Comparison of ENCODE assay signal across 16 cellular contexts in the genomic region with DNA sequence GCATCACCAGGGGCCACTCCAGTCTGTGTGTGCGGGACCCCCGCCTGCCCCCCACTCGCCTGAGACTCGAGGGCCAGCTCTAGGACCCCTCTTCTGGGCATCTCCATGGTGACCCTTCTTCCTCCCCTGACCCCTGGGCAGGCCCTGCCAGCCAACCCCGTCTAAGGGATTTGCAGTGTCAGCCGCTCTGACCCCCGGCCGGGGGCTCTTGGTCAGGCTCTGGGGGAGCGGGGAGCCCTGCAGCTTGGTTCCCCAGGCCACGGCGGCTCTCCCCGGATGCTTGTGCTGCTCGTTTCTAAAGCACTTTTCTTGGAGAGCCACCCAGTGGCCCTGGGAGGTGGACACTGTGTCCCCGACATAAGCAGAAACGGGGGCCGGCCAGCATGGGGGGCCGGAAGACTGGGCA. TPM values are rescaled to one million over a fixed set of nuclear protein-coding genes. Genes with fewer than 3 reads are reported as not detected.
A peak's percentile ranks its signal among the peaks of the same experiment; 100 is the strongest.
DNase-seq lines count a peak whose midpoint lies in the region; ATAC-seq and TF ChIP-seq lines count a peak whose summit lies in the region.
"Had no signal": no experiment of that assay in that cellular context is flagged by ENCODE, and none has a peak within 500 bp of the region (broad histone marks: within the 10 kb centered on the region; RNA-seq: fewer than 3 reads in every experiment).

No MANE protein-coding gene starts in this region.

- in situ Hi-C loops in brain microvascular endothelial cell (cut with HindIII; ENCODE audit: low pct_ligation_motif_present, low sequenced_read_pairs): no loop called here

- H3K36me3 ChIP-seq in Loucy (ENCODE audit: insufficient read depth, low read length) (no peaks in the 10 kb centered on the region), mesenchymal stem cell (ENCODE audit: control insufficient read depth in 1 of 2, insufficient read depth in 2 of 2, low read depth in 1 of 2, low read length in 2 of 2) (peaks cover 4 to 57% of the 10 kb centered on the region in 2 experiments), brain microvascular endothelial cell (replicated peaks) (no peaks in the 10 kb centered on the region), colonic mucosa (no peaks in the 10 kb centered on the region)
- H3K36me3 ChIP-seq: gastrocnemius medialis had no signal

- no peak for DNase-seq in caudate nucleus (lab: John Stamatoyannopoulos, UW)
- no peak for DNase-seq in mesenchymal stem cell
- peak in 5 of 49 donors; percentile 37 to 67 (median 57) for DNase-seq in substantia nigra (lab: John Stamatoyannopoulos, UW)
- DNase-seq in left colon: no peak
- DNase-seq in brain microvascular endothelial cell: no peak
- DNase-seq in colonic mucosa: no peak
- no peak for DNase-seq in stimulated activated CD4-positive, alpha-beta T cell treated with anti-CD3 and anti-CD28 coated beads, Interleukin-2, amount 100 ng/mL, for 48 hours
- DNase-seq: activated naive CD4-positive, alpha-beta T cell treated with anti-CD3 and anti-CD28 coated beads, Interleukin-2, amount 10 ng/mL, durations not matched to agents 7 days and 5 days; central memory CD4-positive, alpha-beta T cell; DMS53; NCI-H2029 treated with DMSO at 0.1 percent for 48 hours; NCI-H526 treated with DMSO at 0.1 percent for 48 hours had no signal

- H3K79me1 ChIP-seq in mesenchymal stem cell (replicated peaks; ENCODE audit: low read length, poor library complexity, severe bottlenecking): no peaks in the 10 kb centered on the region

- H2BK5ac ChIP-seq in mesenchymal stem cell (ENCODE audit: low read depth, low read length, poor library complexity, severe bottlenecking): no peak overlapping the region

- intact Hi-C loops in left colon (cut with DNase I, micrococcal nuclease) (no loop called here), colonic mucosa (cut with DNase I) (no loop called here)

- peak overlapping the region; percentile 40 for H2AK5ac ChIP-seq in mesenchymal stem cell (ENCODE audit: low read length, severe bottlenecking)

- H3K9me2 ChIP-seq in Loucy (replicated peaks; ENCODE audit: low read depth, low read length): no peaks in the 10 kb centered on the region

- H3K79me2 ChIP-seq in Loucy (ENCODE audit: insufficient read depth, low read length): peaks cover 97% of the 10 kb centered on the region

- H3K14ac ChIP-seq in mesenchymal stem cell (ENCODE audit: low read length in 2 of 2): no peak overlapping the region

- peak overlapping the region; percentile 34 for H2BK15ac ChIP-seq in mesenchymal stem cell (ENCODE audit: low read depth, poor library complexity, severe bottlenecking)

- H3K4ac ChIP-seq in mesenchymal stem cell (ENCODE audit: low read depth in 1 of 2, low read length in 2 of 2): no peak overlapping the region

- peak overlapping the region; percentile 8 for H2BK120ac ChIP-seq in mesenchymal stem cell (ENCODE audit: low read depth, low read length)

- WGBS in mesenchymal stem cell: 95% methylated on average over 17 of the region's 17 CpGs

- peak overlapping the region in 1 of 2 experiments; percentile 63 for H3K18ac ChIP-seq in mesenchymal stem cell (ENCODE audit: low read depth in 1 of 2, low read length in 2 of 2)

- TF ChIP-seq CTCF in Loucy (conservative IDR thresholded peaks at IDR 0.05; ENCODE audit: low read length): no peak
- no peak for TF ChIP-seq CTCF in brain microvascular endothelial cell (IDR thresholded peaks at IDR 0.05; ENCODE audit: low read depth, low read length, missing control alignments)
- TF ChIP-seq CTCF in colonic mucosa (IDR thresholded peaks at IDR 0.05): no peak

- H3K4me3 ChIP-seq in Loucy (ENCODE audit: low read length, poor library complexity, severe bottlenecking) (no peak overlapping the region), mesenchymal stem cell (ENCODE audit: insufficient read depth in 1 of 2, low read depth in 1 of 2, low read length in 2 of 2) (no peak overlapping the region), brain microvascular endothelial cell (ENCODE audit: low read depth, low read length) (no peak overlapping the region), colonic mucosa (no peak overlapping the region)
- H3K4me3 ChIP-seq: gastrocnemius medialis had no signal

- no peak overlapping the region for H2BK12ac ChIP-seq in mesenchymal stem cell (ENCODE audit: low read length in 2 of 2)

- H4K8ac ChIP-seq in mesenchymal stem cell (ENCODE audit: low read length): no peak overlapping the region

- no peak overlapping the region for H2AFZ ChIP-seq in Loucy (ENCODE audit: low read length)
- H2AFZ ChIP-seq in mesenchymal stem cell (ENCODE audit: low read depth, low read length): no peak overlapping the region
- H2AFZ ChIP-seq: parathyroid adenoma had no signal

- H4K20me1 ChIP-seq in Loucy (ENCODE audit: insufficient read depth, low read length, poor library complexity, severe bottlenecking): peaks cover 85% of the 10 kb centered on the region

- H3K4me2 ChIP-seq in Loucy (ENCODE audit: low read depth, low read length, poor library complexity, severe bottlenecking): peak overlapping the region; percentile 86
- H3K4me2 ChIP-seq in mesenchymal stem cell (ENCODE audit: low read length, poor library complexity, severe bottlenecking): peak overlapping the region; percentile 40

- H3K4me1 ChIP-seq in Loucy (ENCODE audit: insufficient read depth, low read length, poor library complexity, severe bottlenecking): peaks cover 27% of the 10 kb centered on the region
- H3K4me1 ChIP-seq in mesenchymal stem cell (ENCODE audit: control insufficient read depth, insufficient read depth, low read depth, low read length): peaks cover 78% of the 10 kb centered on the region
- H3K4me1 ChIP-seq in colonic mucosa: peaks cover 5% of the 10 kb centered on the region

- H3K9ac ChIP-seq in Loucy (ENCODE audit: low read depth, low read length, poor library complexity, severe bottlenecking): no peak overlapping the region
- no peak overlapping the region for H3K9ac ChIP-seq in mesenchymal stem cell (ENCODE audit: low read length)
- no peak overlapping the region for H3K9ac ChIP-seq in colonic mucosa (ENCODE audit: low read depth in 2 of 2, low read length in 2 of 2)
- H3K9ac ChIP-seq: parathyroid adenoma had no signal

- no peak overlapping the region for H4K91ac ChIP-seq in mesenchymal stem cell (ENCODE audit: low read length)

- H3K27ac ChIP-seq in caudate nucleus (ENCODE audit: low read depth, low read length): peak overlapping the region; percentile 74
- H3K27ac ChIP-seq in mesenchymal stem cell (ENCODE audit: low read length, poor library complexity, severe bottlenecking): peak overlapping the region; percentile 99
- H3K27ac ChIP-seq in substantia nigra (ENCODE audit: low read depth, low read length, poor library complexity, severe bottlenecking): peak overlapping the region; percentile 42
- H3K27ac ChIP-seq in brain microvascular endothelial cell: no peak overlapping the region
- H3K27ac ChIP-seq in colonic mucosa: no peak overlapping the region
- H3K27ac ChIP-seq: parathyroid adenoma had no signal

- no peaks in the 10 kb centered on the region for H3F3A ChIP-seq in Loucy (ENCODE audit: low read depth)

- H3K9me3 ChIP-seq in Loucy (ENCODE audit: insufficient read depth, low read depth, low read length) (no peaks in the 10 kb centered on the region), mesenchymal stem cell (ENCODE audit: control insufficient read depth, low read length) (no peaks in the 10 kb centered on the region), colonic mucosa (no peaks in the 10 kb centered on the region)
- H3K9me3 ChIP-seq: gastrocnemius medialis had no signal

- ATAC-seq in left colon: no peak
- ATAC-seq: gastrocnemius medialis had no signal

- peak overlapping the region in 1 of 2 experiments; percentile 34 for H3K23ac ChIP-seq in mesenchymal stem cell (ENCODE audit: low read length in 2 of 2)

- no peaks in the 10 kb centered on the region for H3K27me3 ChIP-seq in Loucy (ENCODE audit: insufficient read depth, low read length, poor library complexity, severe bottlenecking)
- H3K27me3 ChIP-seq in mesenchymal stem cell (ENCODE audit: control insufficient read depth in 1 of 2, insufficient read depth in 1 of 2, low read length in 2 of 2): no peaks in the 10 kb centered on the region
- H3K27me3 ChIP-seq in brain microvascular endothelial cell (replicated peaks): no peaks in the 10 kb centered on the region
- no peaks in the 10 kb centered on the region for H3K27me3 ChIP-seq in colonic mucosa
- H3K27me3 ChIP-seq: gastrocnemius medialis had no signal

RNA-seq across cellular contexts. Expression of a gene that starts 5.3 kb away (rescaled TPM):
- polyA plus RNA-seq in mesenchymal stem cell (2013, experiment 1 of 2): 198 TPM
- 194 TPM for polyA plus RNA-seq in mesenchymal stem cell (2013, experiment 2 of 2)
- total RNA-seq in left colon (10 to 100 TPM; 31.3 to 51.0 TPM), colonic mucosa (10 to 100 TPM; 50.0 to 59.5 TPM)

RNA-seq across cellular contexts. Expression of a gene that starts 50.9 kb away (rescaled TPM):
- polyA plus RNA-seq in mesenchymal stem cell (2013, experiment 1 of 2): 0.06 TPM
- polyA plus RNA-seq in mesenchymal stem cell (2013, experiment 2 of 2): 0.07 TPM
- total RNA-seq in left colon (under 1 TPM in 1 of 2 donors, not detected in 1; 0.28 TPM), colonic mucosa (under 1 TPM in 1 of 2 donors, not detected in 1; 0.08 TPM)
- total RNA-seq: gastrocnemius medialis, HT1080 had no signal

Comparison
In these comparisons a context has a peak if more than half of its experiments do, and no peak if none do; other contexts are left out.
1. H3K27ac ChIP-seq: peak in caudate nucleus (single experiment), mesenchymal stem cell (single experiment) and substantia nigra (single experiment); none in brain microvascular endothelial cell (single experiment) and colonic mucosa (single experiment).